ENCODE assay signal across 36 cellular contexts in the genomic region with DNA sequence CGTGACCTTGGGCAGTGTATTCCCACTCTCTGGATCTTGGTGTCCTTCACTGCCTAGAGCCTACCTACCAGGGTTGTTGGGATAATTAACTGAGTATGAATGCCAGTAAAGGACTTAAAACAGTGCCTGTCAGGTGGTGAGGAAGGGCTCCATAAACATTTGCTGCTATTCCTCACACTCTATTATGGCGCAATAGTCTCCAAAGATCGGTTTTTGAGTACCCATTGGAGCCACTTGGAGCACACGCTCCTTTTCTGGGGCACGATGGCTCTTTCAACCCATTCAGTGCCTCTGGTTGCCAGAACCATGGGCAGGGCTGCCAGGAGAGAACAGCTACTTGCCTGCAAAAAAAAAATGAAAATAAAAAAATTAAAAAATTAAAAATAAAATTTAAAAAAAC.
"Had no signal": no experiment of that assay in that cellular context is flagged by ENCODE, and none has a peak within 500 bp of the region (broad histone marks: within the 10 kb centered on the region; RNA-seq: fewer than 3 reads in every experiment).

No MANE protein-coding gene starts in this region.

- H3K4me3 ChIP-seq: MG63 had no signal

- H3K27me3 ChIP-seq: MG63 had no signal

- H3K36me3 ChIP-seq: MG63 had no signal

- H3K9me3 ChIP-seq: MG63 had no signal

- DNase-seq: Karpas-422, Kasumi-1, MG63, MM.1S, MV-4-11, NCI-H1048, NCI-H1092, NCI-H1092 treated with DMSO at 0.1 percent for 48 hours, NCI-H1105, NCI-H1105 treated with DMSO at 0.1 percent for 48 hours, NCI-H1417, NCI-H1417 treated with DMSO at 0.1 percent for 48 hours, NCI-H1436, NCI-H1436 treated with DMSO at 0.1 percent for 48 hours, NCI-H146, NCI-H1694, NCI-H1694 treated with DMSO at 0.1 percent for 48 hours, NCI-H187, NCI-H187 treated with DMSO at 0.1 percent for 48 hours, NCI-H1930, NCI-H2029, NCI-H2029 treated with DMSO at 0.1 percent for 48 hours, NCI-H2081, NCI-H2081 treated with DMSO at 0.1 percent for 48 hours, NCI-H2107, NCI-H2171, NCI-H2171 treated with DMSO at 0.1 percent for 48 hours, NCI-H2227 treated with DMSO at 0.1 percent for 48 hours, NCI-H226, NCI-H345, NCI-H446, NCI-H446 treated with DMSO at 0.1 percent for 48 hours, NCI-H510A, NCI-H510A treated with DMSO at 0.1 percent for 48 hours, NCI-H524, NCI-H524 treated with DMSO at 0.1 percent for 48 hours had no signal
